ENCODE assay signal across 1 cellular context in genomic region chr7:10707519-10707918, GRCh38.
TF ChIP-seq lines count a peak whose summit lies in the region.

No MANE protein-coding gene starts in this region.

TF ChIP-seq in K562, 482 proteins besides CTCF, POLR2A, EP300 and RAD21 (continued from another document and continues in another):
- TF ChIP-seq ZNF407 (IDR thresholded peaks at IDR 0.05; ENCODE audit: low read depth): no peak
- TF ChIP-seq, protein P1, sequence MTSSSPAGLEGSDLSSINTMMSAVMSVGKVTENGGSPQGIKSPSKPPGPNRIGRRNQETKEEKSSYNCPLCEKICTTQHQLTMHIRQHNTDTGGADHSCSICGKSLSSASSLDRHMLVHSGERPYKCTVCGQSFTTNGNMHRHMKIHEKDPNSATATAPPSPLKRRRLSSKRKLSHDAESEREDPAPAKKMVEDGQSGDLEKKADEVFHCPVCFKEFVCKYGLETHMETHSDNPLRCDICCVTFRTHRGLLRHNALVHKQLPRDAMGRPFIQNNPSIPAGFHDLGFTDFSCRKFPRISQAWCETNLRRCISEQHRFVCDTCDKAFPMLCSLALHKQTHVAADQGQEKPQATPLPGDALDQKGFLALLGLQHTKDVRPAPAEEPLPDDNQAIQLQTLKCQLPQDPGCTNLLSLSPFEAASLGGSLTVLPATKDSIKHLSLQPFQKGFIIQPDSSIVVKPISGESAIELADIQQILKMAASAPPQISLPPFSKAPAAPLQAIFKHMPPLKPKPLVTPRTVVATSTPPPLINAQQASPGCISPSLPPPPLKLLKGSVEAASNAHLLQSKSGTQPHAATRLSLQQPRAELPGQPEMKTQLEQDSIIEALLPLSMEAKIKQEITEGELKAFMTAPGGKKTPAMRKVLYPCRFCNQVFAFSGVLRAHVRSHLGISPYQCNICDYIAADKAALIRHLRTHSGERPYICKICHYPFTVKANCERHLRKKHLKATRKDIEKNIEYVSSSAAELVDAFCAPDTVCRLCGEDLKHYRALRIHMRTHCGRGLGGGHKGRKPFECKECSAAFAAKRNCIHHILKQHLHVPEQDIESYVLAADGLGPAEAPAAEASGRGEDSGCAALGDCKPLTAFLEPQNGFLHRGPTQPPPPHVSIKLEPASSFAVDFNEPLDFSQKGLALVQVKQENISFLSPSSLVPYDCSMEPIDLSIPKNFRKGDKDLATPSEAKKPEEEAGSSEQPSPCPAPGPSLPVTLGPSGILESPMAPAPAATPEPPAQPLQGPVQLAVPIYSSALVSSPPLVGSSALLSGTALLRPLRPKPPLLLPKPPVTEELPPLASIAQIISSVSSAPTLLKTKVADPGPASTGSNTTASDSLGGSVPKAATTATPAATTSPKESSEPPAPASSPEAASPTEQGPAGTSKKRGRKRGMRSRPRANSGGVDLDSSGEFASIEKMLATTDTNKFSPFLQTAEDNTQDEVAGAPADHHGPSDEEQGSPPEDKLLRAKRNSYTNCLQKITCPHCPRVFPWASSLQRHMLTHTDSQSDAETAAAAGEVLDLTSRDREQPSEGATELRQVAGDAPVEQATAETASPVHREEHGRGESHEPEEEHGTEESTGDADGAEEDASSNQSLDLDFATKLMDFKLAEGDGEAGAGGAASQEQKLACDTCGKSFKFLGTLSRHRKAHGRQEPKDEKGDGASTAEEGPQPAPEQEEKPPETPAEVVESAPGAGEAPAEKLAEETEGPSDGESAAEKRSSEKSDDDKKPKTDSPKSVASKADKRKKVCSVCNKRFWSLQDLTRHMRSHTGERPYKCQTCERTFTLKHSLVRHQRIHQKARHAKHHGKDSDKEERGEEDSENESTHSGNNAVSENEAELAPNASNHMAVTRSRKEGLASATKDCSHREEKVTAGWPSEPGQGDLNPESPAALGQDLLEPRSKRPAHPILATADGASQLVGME (CRISPR knock-in tag; IDR thresholded peaks at IDR 0.05): no peak
- no peak for TF ChIP-seq ZNF311 (CRISPR knock-in tag; IDR thresholded peaks at IDR 0.05)
- no peak for TF ChIP-seq NR2C2 (CRISPR knock-in tag; IDR thresholded peaks at IDR 0.05)
- TF ChIP-seq NR2C2 (tag; IDR thresholded peaks at IDR 0.05): no peak
- TF ChIP-seq MEF2D (tag; conservative IDR thresholded peaks at IDR 0.05; ENCODE audit: low read depth): peak; percentile 68; the same call in 1 of the 2 replicates
- TF ChIP-seq ZNF121 (CRISPR knock-in tag; conservative IDR thresholded peaks at IDR 0.05): no peak
- TF ChIP-seq, protein P2, sequence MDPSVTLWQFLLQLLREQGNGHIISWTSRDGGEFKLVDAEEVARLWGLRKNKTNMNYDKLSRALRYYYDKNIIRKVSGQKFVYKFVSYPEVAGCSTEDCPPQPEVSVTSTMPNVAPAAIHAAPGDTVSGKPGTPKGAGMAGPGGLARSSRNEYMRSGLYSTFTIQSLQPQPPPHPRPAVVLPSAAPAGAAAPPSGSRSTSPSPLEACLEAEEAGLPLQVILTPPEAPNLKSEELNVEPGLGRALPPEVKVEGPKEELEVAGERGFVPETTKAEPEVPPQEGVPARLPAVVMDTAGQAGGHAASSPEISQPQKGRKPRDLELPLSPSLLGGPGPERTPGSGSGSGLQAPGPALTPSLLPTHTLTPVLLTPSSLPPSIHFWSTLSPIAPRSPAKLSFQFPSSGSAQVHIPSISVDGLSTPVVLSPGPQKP (CRISPR knock-in tag; IDR thresholded peaks at IDR 0.05): no peak
- TF ChIP-seq ZNF696 (CRISPR knock-in tag; conservative IDR thresholded peaks at IDR 0.05): no peak
- peak; percentile 52; the same call in 1 of the 2 replicates for TF ChIP-seq MAFF (IDR thresholded peaks at IDR 0.05; ENCODE audit: low read length)
- peak; percentile 88 for TF ChIP-seq HES1 (IDR thresholded peaks at IDR 0.05; ENCODE audit: low read depth)
- TF ChIP-seq, protein P3, sequence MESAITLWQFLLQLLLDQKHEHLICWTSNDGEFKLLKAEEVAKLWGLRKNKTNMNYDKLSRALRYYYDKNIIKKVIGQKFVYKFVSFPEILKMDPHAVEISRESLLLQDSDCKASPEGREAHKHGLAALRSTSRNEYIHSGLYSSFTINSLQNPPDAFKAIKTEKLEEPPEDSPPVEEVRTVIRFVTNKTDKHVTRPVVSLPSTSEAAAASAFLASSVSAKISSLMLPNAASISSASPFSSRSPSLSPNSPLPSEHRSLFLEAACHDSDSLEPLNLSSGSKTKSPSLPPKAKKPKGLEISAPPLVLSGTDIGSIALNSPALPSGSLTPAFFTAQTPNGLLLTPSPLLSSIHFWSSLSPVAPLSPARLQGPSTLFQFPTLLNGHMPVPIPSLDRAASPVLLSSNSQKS (CRISPR knock-in tag; IDR thresholded peaks at IDR 0.05): no peak
- no peak for TF ChIP-seq ZNF518B (CRISPR knock-in tag; IDR thresholded peaks at IDR 0.05)
- peak; percentile 83 for TF ChIP-seq HDAC2 (IDR thresholded peaks at IDR 0.05)
- peak; percentile 82; the same call in 1 of the 2 replicates for TF ChIP-seq SMAD3 (CRISPR knock-in tag; conservative IDR thresholded peaks at IDR 0.05)
- TF ChIP-seq CREM (IDR thresholded peaks at IDR 0.05; ENCODE audit: low read depth): peak; percentile 73
